21 cellular contexts compared by ENCODE assay signal in genomic region chr12:102394200-102394599, GRCh38.
"Had no signal": no experiment of that assay in that cellular context is flagged by ENCODE, and none has a peak within 500 bp of the region (broad histone marks: within the 10 kb centered on the region; RNA-seq: fewer than 3 reads in every experiment).

No MANE protein-coding gene starts in this region.

- ATAC-seq: foreskin keratinocyte; natural killer cell treated with Interleukin-12 subunit alpha and Interleukin-12 subunit beta and Interleukin-15 and Interleukin-18, amount 100 ng/mL, for 72 hours had no signal

- H3K4me3 ChIP-seq: esophagus squamous epithelium, left ventricle myocardium inferior, lung, neural progenitor cell, ovary, right atrium auricular region, sigmoid colon, skin epidermis, stomach, thoracic aorta, transverse colon had no signal

- DNase-seq: dermis blood vessel endothelial cell; esophagus squamous epithelium; foreskin keratinocyte; immature natural killer cell; left ventricle myocardium inferior; mesenchymal stem cell; midbrain; nucleus accumbens; ovary; sigmoid colon; stimulated activated CD4-positive, alpha-beta T cell treated with anti-CD3 and anti-CD28 coated beads, Interleukin-12 subunit alpha, Interleukin-12 subunit beta, amount 100 ng/mL, for 4 hours; stimulated activated naive CD4-positive, alpha-beta T cell; stomach; substantia nigra; transverse colon had no signal
